In genomic region chr1:184393924-184394323, GRCh38 we compare ENCODE assay signal across 27 cellular contexts. TPM values are rescaled to one million over a fixed set of nuclear protein-coding genes. Genes with fewer than 3 reads are reported as not detected.
DNase-seq lines count a peak whose midpoint lies in the region; ATAC-seq and TF ChIP-seq lines count a peak whose summit lies in the region.
"Had no signal": no experiment of that assay in that cellular context is flagged by ENCODE, and none has a peak within 500 bp of the region (broad histone marks: within the 10 kb centered on the region; RNA-seq: fewer than 3 reads in every experiment).

No MANE protein-coding gene starts in this region.

- H3K27ac ChIP-seq in gastroesophageal sphincter (peak overlapping the region in 3 of 4 donors; percentile 2 to 40 (median 29)), thoracic aorta (peak overlapping the region in 1 of 2 donors; percentile 14)
- H3K27ac ChIP-seq: BLaER1 treated with 17β-estradiol and CSF1 and Interleukin-3, amounts not matched to agents 10 nM and 100 nM; SK-N-MC had no signal

- H3K9me3 ChIP-seq in adipocyte (ENCODE audit: control insufficient read depth, low read length): no peaks in the 10 kb centered on the region
- H3K9me3 ChIP-seq in gastroesophageal sphincter: no peaks in the 10 kb centered on the region
- no peaks in the 10 kb centered on the region for H3K9me3 ChIP-seq in thoracic aorta
- H3K9me3 ChIP-seq: BLaER1 treated with 17β-estradiol and CSF1 and Interleukin-3, amounts not matched to agents 10 nM and 100 nM; Caco-2 had no signal

- H3K4me1 ChIP-seq in adipocyte (ENCODE audit: control insufficient read depth, insufficient read depth, low read length) (peaks cover 29% of the 10 kb centered on the region), gastroesophageal sphincter (peaks cover 7 to 75% (median 16%) of the 10 kb centered on the region in 3 donors), thoracic aorta (ENCODE audit: control insufficient read depth in 1 of 2, low read depth in 2 of 2) (peaks cover 3 to 12% of the 10 kb centered on the region in 2 donors)
- H3K4me1 ChIP-seq: Caco-2 had no signal

- H3K27me3 ChIP-seq in adipocyte (replicated peaks; ENCODE audit: control insufficient read depth, insufficient read depth, low read length) (no peaks in the 10 kb centered on the region), gastroesophageal sphincter (no peaks in the 10 kb centered on the region), thoracic aorta (replicated peaks; ENCODE audit: insufficient read depth) (no peaks in the 10 kb centered on the region)

- no peaks in the 10 kb centered on the region for H3K36me3 Mint-ChIP-seq in T-cell
- H3K36me3 Mint-ChIP-seq: activated naive CD8-positive, alpha-beta T cell treated with anti-CD3 and anti-CD28 coated beads for 36 hours had no signal

- no peak for TF ChIP-seq EP300 in gastroesophageal sphincter (IDR thresholded peaks at IDR 0.05)

- H3K27me3 Mint-ChIP-seq in T-cell: peaks cover 29 to 41% of the 10 kb centered on the region in 2 donors
- H3K27me3 Mint-ChIP-seq: central memory CD8-positive, alpha-beta T cell; dendritic cell treated with granulocyte-macrophage colony-stimulating factor and Interleukin-4, amounts not matched to agents 40 ng/mL and 50 ng/mL, for 4 days had no signal

- ATAC-seq in gastroesophageal sphincter (peak; percentile 53), thoracic aorta (ENCODE audit: insufficient number of reproducible peaks, low FRiP score, low read depth) (peak; percentile 26), T-cell (replicated peaks in 1 of 4) (no peak)
- ATAC-seq: activated CD4-positive, alpha-beta T cell treated with anti-CD3 and anti-CD28 coated beads for 36 hours; activated CD8-positive, alpha-beta T cell treated with anti-CD3 and anti-CD28 coated beads, Interleukin-2, amount 10 ng/mL, durations not matched to agents 7 days and 5 days; HCT116; left cardiac atrium; stimulated activated naive CD8-positive, alpha-beta T cell treated with anti-CD3 and anti-CD28 coated beads, Interleukin-15, Interleukin-2, amounts not matched to agents 100 U/mL and 50 U/mL, for 24 hours had no signal

- DNase-seq in EL: peak; percentile 19
- peak; percentile 52 for DNase-seq in adipocyte (ENCODE audit: low read depth)
- no peak for DNase-seq in thoracic aorta (ENCODE audit: low spot score)
- DNase-seq in T-cell: no peak
- no peak for DNase-seq in activated gamma-delta T cell treated with Interleukin-2 at 50 U/mL for 16 hours
- DNase-seq in NCI-H2196 (lab: John Stamatoyannopoulos, UW; ENCODE audit: unreplicated experiment): no peak
- DNase-seq: activated CD4-positive, alpha-beta T cell treated with anti-CD3 and anti-CD28 coated beads for 36 hours; activated CD8-positive, alpha-beta T cell treated with anti-CD3 and anti-CD28 coated beads, Interleukin-2, amount 10 ng/mL, durations not matched to agents 7 days and 5 days; activated effector memory CD4-positive, alpha-beta T cell treated with Interleukin-2 at 50 U/mL for 16 hours; activated naive CD8-positive, alpha-beta T cell treated with anti-CD3 and anti-CD28 coated beads for 36 hours; Caco-2; DMS79 treated with DMSO at 0.1 percent for 48 hours; head of caudate nucleus; KBM-7; left cardiac atrium; MM.1S; NCI-H2029 treated with DMSO at 0.1 percent for 48 hours; NCI-H2227 treated with DMSO at 0.1 percent for 48 hours; NCI-H774; stimulated activated naive CD8-positive, alpha-beta T cell treated with anti-CD3 and anti-CD28 coated beads, Interleukin-15, Interleukin-2, amounts not matched to agents 100 U/mL and 50 U/mL, for 24 hours; T-helper 2 cell had no signal

- H3K4me3 Mint-ChIP-seq in T-cell: no peak overlapping the region
- H3K4me3 Mint-ChIP-seq: activated CD4-positive, alpha-beta T cell treated with anti-CD3 and anti-CD28 coated beads for 36 hours; activated CD8-positive, alpha-beta T cell treated with anti-CD3 and anti-CD28 coated beads, Interleukin-2, amount 10 ng/mL, durations not matched to agents 7 days and 5 days; activated naive CD8-positive, alpha-beta T cell treated with anti-CD3 and anti-CD28 coated beads for 36 hours; central memory CD8-positive, alpha-beta T cell; dendritic cell treated with granulocyte-macrophage colony-stimulating factor and Interleukin-4, amounts not matched to agents 40 ng/mL and 50 ng/mL, for 4 days had no signal

- H3K4me3 ChIP-seq in adipocyte (ENCODE audit: low read length): no peak overlapping the region
- H3K4me3 ChIP-seq in gastroesophageal sphincter: no peak overlapping the region
- no peak overlapping the region for H3K4me3 ChIP-seq in thoracic aorta
- H3K4me3 ChIP-seq: BLaER1 treated with 17β-estradiol and CSF1 and Interleukin-3, amounts not matched to agents 10 nM and 100 nM; SK-N-MC had no signal

- TF ChIP-seq POLR2A in gastroesophageal sphincter (IDR thresholded peaks at IDR 0.05): no peak

- no peak for TF ChIP-seq CTCF in gastroesophageal sphincter (IDR thresholded peaks at IDR 0.05)
- no peak for TF ChIP-seq CTCF in thoracic aorta (IDR thresholded peaks at IDR 0.05)

- H3K4me1 Mint-ChIP-seq in T-cell: peaks cover 0 to 2% (median under 1%) of the 10 kb centered on the region in 3 donors
- H3K4me1 Mint-ChIP-seq: activated CD4-positive, alpha-beta T cell treated with anti-CD3 and anti-CD28 coated beads for 36 hours; activated naive CD8-positive, alpha-beta T cell treated with anti-CD3 and anti-CD28 coated beads for 36 hours had no signal

- no peaks in the 10 kb centered on the region for H3K36me3 ChIP-seq in adipocyte (ENCODE audit: control insufficient read depth, insufficient read depth, low read length, severe bottlenecking)
- no peaks in the 10 kb centered on the region for H3K36me3 ChIP-seq in gastroesophageal sphincter
- H3K36me3 ChIP-seq in thoracic aorta: no peaks in the 10 kb centered on the region
- H3K36me3 ChIP-seq: BLaER1 treated with 17β-estradiol and CSF1 and Interleukin-3, amounts not matched to agents 10 nM and 100 nM had no signal

- no peak overlapping the region for H3K27ac Mint-ChIP-seq in T-cell
- H3K27ac Mint-ChIP-seq: activated CD4-positive, alpha-beta T cell treated with anti-CD3 and anti-CD28 coated beads for 36 hours; activated CD8-positive, alpha-beta T cell treated with anti-CD3 and anti-CD28 coated beads, Interleukin-2, amount 10 ng/mL, durations not matched to agents 7 days and 5 days; activated naive CD8-positive, alpha-beta T cell treated with anti-CD3 and anti-CD28 coated beads for 36 hours; dendritic cell treated with granulocyte-macrophage colony-stimulating factor and Interleukin-4, amounts not matched to agents 40 ng/mL and 50 ng/mL, for 4 days had no signal

- POLR2A ChIA-PET in T-cell (lab: Charles Lee): no interaction called here

- CTCF ChIA-PET in T-cell (lab: Charles Lee): no interaction called here

- no peak overlapping the region for H3K9ac ChIP-seq in adipocyte (ENCODE audit: low read length)
- H3K9ac ChIP-seq: BLaER1 treated with 17β-estradiol and CSF1 and Interleukin-3, amounts not matched to agents 10 nM and 100 nM had no signal

- no peaks in the 10 kb centered on the region for H3K9me3 Mint-ChIP-seq in T-cell
- H3K9me3 Mint-ChIP-seq: activated naive CD8-positive, alpha-beta T cell treated with anti-CD3 and anti-CD28 coated beads for 36 hours; central memory CD8-positive, alpha-beta T cell; dendritic cell treated with granulocyte-macrophage colony-stimulating factor and Interleukin-4, amounts not matched to agents 40 ng/mL and 50 ng/mL, for 4 days had no signal

RNA-seq across cellular contexts. Expression of gene C1orf21, which starts 7.1 kb away (rescaled TPM):
- total RNA-seq in gastroesophageal sphincter: 100 to 1,000 TPM in 2 of 4 donors, 10 to 100 TPM in 2; 81.4 to 167 (median 121) TPM
- total RNA-seq in thoracic aorta: 10 to 100 TPM; 10.4 to 15.2 TPM
- 10 to 100 TPM in 1 of 5 donors, 1 to 10 TPM in 4; 1.4 to 17.2 (median 5.9) TPM for total RNA-seq in T-cell

Comparison
In these comparisons a context has a peak if more than half of its experiments do, and no peak if none do; other contexts are left out.
1. DNase-seq: peak in EL (single experiment) and adipocyte (single experiment); none in thoracic aorta (single experiment), T-cell (0 of 34), activated gamma-delta T cell treated with Interleukin-2 at 50 U/mL for 16 hours (single experiment) and NCI-H2196 (single experiment).
2. ATAC-seq: peak in gastroesophageal sphincter (single experiment) and thoracic aorta (single experiment); none in T-cell (0 of 4).
3. RNA of gene C1orf21, which starts 7.1 kb away (total RNA-seq): 81.4 to 167 TPM in gastroesophageal sphincter; 10.4 to 15.2 TPM in thoracic aorta and 1.4 to 17.2 TPM in T-cell; every median in the first group is over 4 times any median in the second.